Comparison of ENCODE assay signal across 22 cellular contexts in the genomic region with DNA sequence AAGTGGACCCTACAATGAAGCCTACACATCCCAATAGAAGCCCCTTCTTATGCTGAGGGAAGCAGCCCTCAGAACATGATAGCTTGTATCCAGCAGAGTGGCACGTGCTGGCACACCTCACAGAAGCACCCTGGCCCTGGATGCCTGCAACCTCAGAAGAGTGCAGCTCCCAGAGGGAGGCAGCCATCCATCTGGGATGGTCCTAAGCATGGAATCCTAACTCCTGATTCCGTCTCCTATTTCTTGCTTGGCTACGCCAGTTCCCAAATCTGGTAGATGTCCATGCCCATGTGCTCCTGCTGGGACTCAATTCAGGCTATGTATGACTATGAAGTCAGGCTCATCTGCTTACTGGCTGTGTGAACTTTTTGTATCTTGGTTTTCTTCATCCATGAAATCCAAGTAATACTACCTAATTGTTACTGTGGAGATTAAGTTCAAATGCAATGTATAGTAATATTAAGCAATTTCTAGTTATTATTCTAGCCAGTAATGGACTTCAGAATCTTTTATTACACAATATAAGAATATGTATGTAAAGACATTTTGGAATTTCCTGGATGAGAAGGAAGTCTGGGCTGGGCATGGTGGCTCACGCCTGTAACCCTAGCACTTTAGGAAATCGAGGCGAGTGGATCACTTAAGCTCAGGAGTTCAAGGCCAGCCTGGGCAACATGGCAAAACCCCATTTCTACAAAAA. TPM values are rescaled to one million over a fixed set of nuclear protein-coding genes. Genes with fewer than 3 reads are reported as not detected.
A peak's percentile ranks its signal among the peaks of the same experiment; 100 is the strongest.
DNase-seq lines count a peak whose midpoint lies in the region; ATAC-seq, FAIRE-seq and TF ChIP-seq lines count a peak whose summit lies in the region.
"Had no signal": no experiment of that assay in that cellular context is flagged by ENCODE, and none has a peak within 500 bp of the region (broad histone marks: within the 10 kb centered on the region; RNA-seq: fewer than 3 reads in every experiment).

No MANE protein-coding gene starts in this region.

- H3K9me3 Mint-ChIP-seq in activated naive CD4-positive, alpha-beta T cell treated with anti-CD3 and anti-CD28 coated beads, Interleukin-2, amount 10 ng/mL, durations not matched to agents 7 days and 5 days, result no peaks in the 10 kb centered on the region
- H3K9me3 Mint-ChIP-seq in dendritic cell treated with granulocyte-macrophage colony-stimulating factor and Interleukin-4, amounts not matched to agents 40 ng/mL and 50 ng/mL, for 4 days, result no peaks in the 10 kb centered on the region
- H3K9me3 Mint-ChIP-seq: activated T-cell treated with anti-CD3 and anti-CD28 coated beads, Interleukin-2, amount 50 U/mL, for 72 hours; CD4-positive, alpha-beta T cell; endodermal cell; stimulated activated naive CD8-positive, alpha-beta T cell treated with anti-CD3 and anti-CD28 coated beads, Interleukin-15, amount 100 ng/mL, for 72 hours had no signal

- no peak for FAIRE-seq in RCC 7860 (lab: Jason Lieb, UNC)

- H3K27me3 ChIP-seq in right lobe of liver (no peaks in the 10 kb centered on the region), A673 (replicated peaks; ENCODE audit: insufficient read depth, low read depth, low read length, poor library complexity) (no peaks in the 10 kb centered on the region)
- H3K27me3 ChIP-seq: MG63, neural progenitor cell, vagina had no signal

- intact Hi-C loops in dendritic cell treated with granulocyte-macrophage colony-stimulating factor and Interleukin-4, amounts not matched to agents 40 ng/mL and 50 ng/mL, for 4 days (cut with micrococcal nuclease), result loop anchor here (1.0 kb wide), 1 partner anchor 190 kb away; no protein-coding TSS in a partner anchor
- intact Hi-C loops in right lobe of liver (cut with DNase I) (loop anchor here (10.0 kb wide), 2 partner anchors 182 to 272 kb away; no protein-coding TSS in a partner anchor), A673 (cut with micrococcal nuclease; ENCODE audit: unreplicated experiment) (loop anchor here (1.0 to 2.0 kb wide), 2 partner anchors 190 to 271 kb away; no protein-coding TSS in a partner anchor)

- POLR2A ChIA-PET in A673 (lab: Charles Lee; ENCODE audit: low non-redundant PET), result no interaction called here

- H3K9me3 ChIP-seq in right lobe of liver, result no peaks in the 10 kb centered on the region
- H3K9me3 ChIP-seq in A673 (ENCODE audit: low read depth, low read length, poor library complexity, severe bottlenecking), result no peaks in the 10 kb centered on the region
- H3K9me3 ChIP-seq: MG63, SK-N-SH, vagina had no signal

- WGBS in right lobe of liver (ENCODE audit: insufficient coverage, low coverage, low lambda C conversion rate, missing lambda C conversion rate), result 66% methylated on average over 5 of the region's 6 CpGs

- H3K4me3 ChIP-seq in right lobe of liver, result no peak overlapping the region
- H3K4me3 ChIP-seq in A673 (ENCODE audit: low read depth, low read length, poor library complexity, severe bottlenecking), result no peak overlapping the region
- H3K4me3 ChIP-seq: coronary artery, MG63, neural progenitor cell, vagina had no signal

- TF ChIP-seq POLR2A in GM15510 (IDR thresholded peaks at IDR 0.05; ENCODE audit: borderline replicate concordance, extremely low read depth, insufficient read length), result peak; percentile 15
- TF ChIP-seq POLR2A in right lobe of liver (IDR thresholded peaks at IDR 0.05), result no peak

- TF ChIP-seq CTCF in right lobe of liver (IDR thresholded peaks at IDR 0.05), result no peak
- no peak for TF ChIP-seq CTCF in A673 (conservative IDR thresholded peaks at IDR 0.05; ENCODE audit: low read depth, low read length)

- H3K27me3 Mint-ChIP-seq in activated naive CD4-positive, alpha-beta T cell treated with anti-CD3 and anti-CD28 coated beads, Interleukin-2, amount 10 ng/mL, durations not matched to agents 7 days and 5 days, result no peaks in the 10 kb centered on the region
- no peaks in the 10 kb centered on the region for H3K27me3 Mint-ChIP-seq in dendritic cell treated with granulocyte-macrophage colony-stimulating factor and Interleukin-4, amounts not matched to agents 40 ng/mL and 50 ng/mL, for 4 days
- H3K27me3 Mint-ChIP-seq: activated CD8-positive, alpha-beta memory T cell treated with anti-CD3 and anti-CD28 coated beads, Interleukin-2, amount 10 ng/mL, durations not matched to agents 7 days and 5 days; activated naive CD8-positive, alpha-beta T cell; CD4-positive, alpha-beta T cell; stimulated activated naive CD8-positive, alpha-beta T cell treated with anti-CD3 and anti-CD28 coated beads, Interleukin-15, amount 100 ng/mL, for 72 hours had no signal

- CTCF ChIA-PET in activated naive CD4-positive, alpha-beta T cell treated with anti-CD3 and anti-CD28 coated beads, Interleukin-2, amount 10 ng/mL, durations not matched to agents 7 days and 5 days (lab: Charles Lee), result interaction anchor here (0.6 to 7.0 kb wide), 9 partner anchors 12 to 280 kb away, joined by 3 to 70 read pairs (median 5); no protein-coding TSS in a partner anchor
- CTCF ChIA-PET in A673 (lab: Charles Lee), result interaction anchor here (0.6 to 2.8 kb wide), 2 partner anchors 194 to 271 kb away, joined by 4 to 17 read pairs; no protein-coding TSS in a partner anchor

- BruUV-seq in A673 (replicated peaks; lab: Mats Ljungman, UMichigan), result no TSS peak

- peak in 3 of 4 donors; percentile 12 to 36 (median 21) for ATAC-seq in right lobe of liver
- ATAC-seq in HG03097 (IDR thresholded peaks at IDR 0.05; ENCODE audit: low FRiP score, unreplicated experiment), result no peak

- H3K36me3 ChIP-seq in right lobe of liver (peaks cover 9 to 55% (median 30%) of the 10 kb centered on the region in 4 donors), A673 (ENCODE audit: insufficient read depth, low read length, poor library complexity, severe bottlenecking) (peaks cover 45% of the 10 kb centered on the region)
- H3K36me3 ChIP-seq: neural progenitor cell had no signal

- H3K27ac ChIP-seq in right lobe of liver (no peak overlapping the region), A673 (ENCODE audit: low read depth, low read length, poor library complexity, severe bottlenecking) (no peak overlapping the region)
- H3K27ac ChIP-seq: coronary artery, KMS-11, neural progenitor cell, vagina had no signal

- H3K36me3 Mint-ChIP-seq in activated naive CD4-positive, alpha-beta T cell treated with anti-CD3 and anti-CD28 coated beads, Interleukin-2, amount 10 ng/mL, durations not matched to agents 7 days and 5 days, result peaks cover 46% of the 10 kb centered on the region
- peaks cover 90% of the 10 kb centered on the region for H3K36me3 Mint-ChIP-seq in dendritic cell treated with granulocyte-macrophage colony-stimulating factor and Interleukin-4, amounts not matched to agents 40 ng/mL and 50 ng/mL, for 4 days (ENCODE audit: low read depth)

- H3K4me3 Mint-ChIP-seq in activated naive CD4-positive, alpha-beta T cell treated with anti-CD3 and anti-CD28 coated beads, Interleukin-2, amount 10 ng/mL, durations not matched to agents 7 days and 5 days, result no peak overlapping the region
- H3K4me3 Mint-ChIP-seq in dendritic cell treated with granulocyte-macrophage colony-stimulating factor and Interleukin-4, amounts not matched to agents 40 ng/mL and 50 ng/mL, for 4 days, result peak overlapping the region; percentile 20
- H3K4me3 Mint-ChIP-seq: activated CD8-positive, alpha-beta memory T cell treated with anti-CD3 and anti-CD28 coated beads, Interleukin-2, amount 10 ng/mL, durations not matched to agents 7 days and 5 days; activated naive CD8-positive, alpha-beta T cell; activated T-cell treated with anti-CD3 and anti-CD28 coated beads, Interleukin-2, amount 50 U/mL, for 72 hours; CD4-positive, alpha-beta T cell; endodermal cell; neural progenitor cell; stimulated activated naive CD8-positive, alpha-beta T cell treated with anti-CD3 and anti-CD28 coated beads, Interleukin-15, amount 100 ng/mL, for 72 hours had no signal

- peak overlapping the region; percentile 55 for H3K27ac Mint-ChIP-seq in activated naive CD4-positive, alpha-beta T cell treated with anti-CD3 and anti-CD28 coated beads, Interleukin-2, amount 10 ng/mL, durations not matched to agents 7 days and 5 days
- peak overlapping the region; percentile 59 for H3K27ac Mint-ChIP-seq in dendritic cell treated with granulocyte-macrophage colony-stimulating factor and Interleukin-4, amounts not matched to agents 40 ng/mL and 50 ng/mL, for 4 days

- H3K4me1 Mint-ChIP-seq in activated naive CD4-positive, alpha-beta T cell treated with anti-CD3 and anti-CD28 coated beads, Interleukin-2, amount 10 ng/mL, durations not matched to agents 7 days and 5 days, result peaks cover 15% of the 10 kb centered on the region
- H3K4me1 Mint-ChIP-seq in dendritic cell treated with granulocyte-macrophage colony-stimulating factor and Interleukin-4, amounts not matched to agents 40 ng/mL and 50 ng/mL, for 4 days (ENCODE audit: low read depth), result peaks cover 27% of the 10 kb centered on the region
- H3K4me1 Mint-ChIP-seq: endodermal cell had no signal

- H3K4me1 ChIP-seq in right lobe of liver (no peaks in the 10 kb centered on the region), A673 (ENCODE audit: insufficient read depth, low read length, poor library complexity, severe bottlenecking) (no peaks in the 10 kb centered on the region)
- H3K4me1 ChIP-seq: neural progenitor cell, vagina had no signal

- DNase-seq in activated naive CD4-positive, alpha-beta T cell treated with anti-CD3 and anti-CD28 coated beads, Interleukin-2, amount 10 ng/mL, durations not matched to agents 7 days and 5 days, result no peak
- no peak for DNase-seq in activated naive CD4-positive, alpha-beta T cell treated with Interleukin-2 at 50 U/mL for 16 hours
- DNase-seq in right lobe of liver (no peak), RCC 7860 (ENCODE audit: low spot score) (no peak), A673 (ENCODE audit: low spot score) (no peak)
- DNase-seq: DMS79 treated with DMSO at 0.1 percent for 48 hours, NCI-H1930 had no signal

RNA-seq across cellular contexts. Expression of gene SIAH1, which starts 32.4 kb away (rescaled TPM):
- total RNA-seq in right lobe of liver (10 to 100 TPM in 5 of 6 experiments, 1 to 10 TPM in 1; 8.1 to 14.0 (median 11.5) TPM), A673 (2021) (29.9 and 30.0 TPM in 2 replicates)
